In the genomic region with DNA sequence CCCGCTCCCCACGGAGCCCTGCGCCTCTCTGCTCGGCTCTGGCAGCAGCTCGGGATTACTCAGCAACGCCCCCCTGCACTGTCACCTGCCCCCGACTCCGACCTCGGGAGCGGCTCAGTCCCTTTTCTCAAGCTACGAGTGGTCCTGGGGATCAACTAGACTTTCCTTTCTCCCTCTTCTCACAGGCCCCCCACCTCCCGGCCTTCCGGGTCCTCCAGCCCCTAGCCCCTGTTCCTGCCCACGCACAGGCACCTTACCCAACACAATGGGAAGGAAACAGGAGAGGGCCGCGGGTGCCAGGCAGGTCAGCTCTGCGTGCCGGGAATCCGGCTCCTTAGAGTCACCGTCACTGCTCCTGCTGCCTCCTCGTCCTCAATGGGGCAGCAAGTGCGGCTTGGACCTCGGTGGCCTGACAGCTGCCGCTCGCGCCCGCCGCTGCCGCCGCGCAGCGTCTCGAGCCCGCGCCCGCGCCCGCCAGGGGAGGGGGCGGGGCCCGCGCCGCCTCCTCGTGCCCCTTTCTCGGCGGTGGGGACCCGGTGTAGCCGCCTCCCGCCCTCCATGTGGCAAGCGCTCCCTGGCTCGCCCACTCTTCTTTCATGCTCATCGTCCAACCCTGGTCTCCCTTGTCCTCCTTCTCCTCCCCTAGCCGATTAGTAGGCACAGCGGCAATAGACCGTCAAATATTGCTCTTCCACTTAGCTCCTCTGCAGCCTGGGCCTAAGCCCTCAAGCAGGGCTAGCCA, we compare ENCODE assay signal across 8 cellular contexts. TPM values are rescaled to one million over a fixed set of nuclear protein-coding genes. Genes with fewer than 3 reads are reported as not detected.
DNase-seq lines count a peak whose midpoint lies in the region; ATAC-seq and TF ChIP-seq lines count a peak whose summit lies in the region.

A gene with protein sequence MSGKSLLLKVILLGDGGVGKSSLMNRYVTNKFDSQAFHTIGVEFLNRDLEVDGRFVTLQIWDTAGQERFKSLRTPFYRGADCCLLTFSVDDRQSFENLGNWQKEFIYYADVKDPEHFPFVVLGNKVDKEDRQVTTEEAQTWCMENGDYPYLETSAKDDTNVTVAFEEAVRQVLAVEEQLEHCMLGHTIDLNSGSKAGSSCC (minus strand): TSS at position 455 of the 742 bp plus-strand sequence. CDS start 6,473 bp downstream, outside the sequence.

- peak within 1 kb of the TSS; percentile 68 for H3K4me2 ChIP-seq in fibroblast of lung (ENCODE audit: extremely low read depth, insufficient read depth, low read length)

- CTCF ChIA-PET in A673 (lab: Charles Lee), result interaction anchor here (0.5 kb wide), 1 partner anchor 372 kb away, joined by 3 read pairs; no protein-coding TSS in a partner anchor

- H3K4me3 ChIP-seq in A673 (ENCODE audit: low read depth, low read length, poor library complexity, severe bottlenecking) (peak within 1 kb of the TSS; percentile 52), fibroblast of lung (replicated peaks in 1 of 4; ENCODE audit: control extremely low read depth in 1 of 4, insufficient read depth in 1 of 4, low read depth in 3 of 4, low read length in 4 of 4) (peak within 1 kb of the TSS; percentile 22 to 59 (median 52)), stomach smooth muscle (ENCODE audit: low read length in 2 of 2) (peak within 1 kb of the TSS; percentile 68 to 80)

- peaks cover 0 to 8% (median 0%) of the 10 kb centered on the region in 3 donors for H3K4me1 Mint-ChIP-seq in naive B cell

- peak; percentile 23 for DNase-seq in A673 (ENCODE audit: low spot score)
- peak; percentile 69 for DNase-seq in NCI-H345 treated with DMSO at 0.1 percent for 48 hours (lab: John Stamatoyannopoulos, UW; ENCODE audit: unreplicated experiment)
- DNase-seq in activated T-helper 1 cell treated with Interleukin-2 at 50 U/mL for 16 hours (ENCODE audit: low read depth), result peak; percentile 41
- DNase-seq in fibroblast of lung (ENCODE audit: low read depth in 2 of 2), result peak; percentile 33 to 42
- DNase-seq in naive B cell, result peak; percentile 60

- H3K79me2 ChIP-seq in fibroblast of lung (ENCODE audit: control insufficient read depth, insufficient read depth, low read length), result no peaks in the 10 kb centered on the region

- H4K20me1 ChIP-seq in fibroblast of lung (ENCODE audit: control insufficient read depth, extremely low read depth, insufficient read depth, low read length), result no peaks in the 10 kb centered on the region

- peak within 1 kb of the TSS; percentile 55 for H2AFZ ChIP-seq in fibroblast of lung (ENCODE audit: low read length)

- peaks cover 0 to 34% (median 0%) of the 10 kb centered on the region in 3 donors for H3K27me3 Mint-ChIP-seq in naive B cell

- peaks cover 0 to 2% (median 0%) of the 10 kb centered on the region in 7 donors for H3K9me3 Mint-ChIP-seq in naive B cell

- peak within 1 kb of the TSS; percentile 83 to 96 (median 91) for H3K4me3 Mint-ChIP-seq in naive B cell

- peak within 1 kb of the TSS in 5 of 6 donors; percentile 31 to 70 (median 54) for H3K27ac Mint-ChIP-seq in naive B cell

- no peaks in the 10 kb centered on the region for H3K4me1 ChIP-seq in A673 (ENCODE audit: insufficient read depth, low read length, poor library complexity, severe bottlenecking)
- H3K4me1 ChIP-seq in fibroblast of lung (ENCODE audit: control insufficient read depth, extremely low read depth, insufficient read depth, low read length), result no peaks in the 10 kb centered on the region
- peaks cover 9% of the 10 kb centered on the region for H3K4me1 ChIP-seq in stomach smooth muscle (ENCODE audit: control insufficient read depth, insufficient read depth, low read length)

- ATAC-seq in GM18858 (IDR thresholded peaks at IDR 0.05; ENCODE audit: unreplicated experiment) (peak; percentile 66), HG03103 (IDR thresholded peaks at IDR 0.05; ENCODE audit: low read depth, unreplicated experiment) (peak; percentile 91), naive B cell (ENCODE audit: low read depth in 2 of 2) (peak; percentile 93 to 94)

- no peaks in the 10 kb centered on the region for H3K9me3 ChIP-seq in A673 (ENCODE audit: low read depth, low read length, poor library complexity, severe bottlenecking)
- no peaks in the 10 kb centered on the region for H3K9me3 ChIP-seq in fibroblast of lung (ENCODE audit: control insufficient read depth, insufficient read depth, low read depth, low read length)
- no peaks in the 10 kb centered on the region for H3K9me3 ChIP-seq in stomach smooth muscle (ENCODE audit: control insufficient read depth in 2 of 2, low read length in 2 of 2)

- TF ChIP-seq CTCF in A673 (conservative IDR thresholded peaks at IDR 0.05; ENCODE audit: low read depth, low read length) (no peak), fibroblast of lung (conservative IDR thresholded peaks at IDR 0.05 in 1 of 2, IDR thresholded peaks at IDR 0.05 in 1 of 2; ENCODE audit: low read depth in 1 of 2, low read length in 2 of 2) (no peak)

- H3K36me3 Mint-ChIP-seq in naive B cell, result peaks cover 0 to 7% of the 10 kb centered on the region in 2 donors

- H3K27me3 ChIP-seq in A673 (replicated peaks; ENCODE audit: insufficient read depth, low read depth, low read length, poor library complexity) (peaks cover 13% of the 10 kb centered on the region), fibroblast of lung (ENCODE audit: control insufficient read depth, insufficient read depth, low read length) (no peaks in the 10 kb centered on the region), stomach smooth muscle (ENCODE audit: control insufficient read depth in 1 of 2, insufficient read depth in 2 of 2, low read length in 2 of 2) (peaks cover 0 to 18% of the 10 kb centered on the region in 2 donors)

- no TSS peak for BruUV-seq in A673 (replicated peaks; lab: Mats Ljungman, UMichigan)

- H3K9ac ChIP-seq in fibroblast of lung (ENCODE audit: insufficient read depth, low read length) (no peak within 1 kb of the TSS), stomach smooth muscle (ENCODE audit: low read length in 2 of 2) (peak within 1 kb of the TSS; percentile 65 to 73)

- H3K27ac ChIP-seq in A673 (ENCODE audit: low read depth, low read length, poor library complexity, severe bottlenecking) (no peak within 1 kb of the TSS), fibroblast of lung (ENCODE audit: insufficient read depth, low read length) (no peak within 1 kb of the TSS), stomach smooth muscle (ENCODE audit: low read length) (peak within 1 kb of the TSS; percentile 67)

- POLR2A ChIA-PET in A673 (lab: Charles Lee; ENCODE audit: low non-redundant PET), result no interaction called here

- H3K36me3 ChIP-seq in A673 (ENCODE audit: insufficient read depth, low read length, poor library complexity, severe bottlenecking), result no peaks in the 10 kb centered on the region
- H3K36me3 ChIP-seq in fibroblast of lung (ENCODE audit: control insufficient read depth, insufficient read depth, low read length), result no peaks in the 10 kb centered on the region
- no peaks in the 10 kb centered on the region for H3K36me3 ChIP-seq in stomach smooth muscle (ENCODE audit: control insufficient read depth in 2 of 2, insufficient read depth in 2 of 2, low read length in 2 of 2)

- intact Hi-C loops in A673 (cut with micrococcal nuclease; ENCODE audit: unreplicated experiment), result no loop called here

RNA-seq across cellular contexts. Expression of the gene that starts here (rescaled TPM):
- total RNA-seq in A673 (2021) (0.61 and 0.67 TPM in 2 replicates), fibroblast of lung (0.50 and 0.77 TPM in 2 replicates)
- polyA plus RNA-seq in fibroblast of lung (0.47 and 0.90 TPM in 2 replicates), naive B cell (ENCODE audit: low read depth in 6 of 6) (under 1 TPM; 0.10 to 0.73 (median 0.22) TPM)
- polyA plus RNA-seq in fibroblast of lung (2012), result 0.32 and 0.47 TPM in 2 replicates
- polyA minus RNA-seq in fibroblast of lung (ENCODE audit: low replicate concordance), result 0.07 TPM in 1 of 2 replicates, not detected in the other

Comparison
In these comparisons a context has a peak if more than half of its experiments do, and no peak if none do; other contexts are left out.
1. Peak in DNase-seq and H3K4me3 ChIP-seq in A673; RNA of the gene not detected or under 1 TPM.
2. Peak in DNase-seq, H3K4me3 ChIP-seq and H3K4me2 ChIP-seq in fibroblast of lung; RNA of the gene not detected or under 1 TPM.
3. Peak in DNase-seq and ATAC-seq in naive B cell; RNA of the gene not detected or under 1 TPM.